Comparison of ENCODE assay signal across 8 cellular contexts in genomic region chr17:17751489-17751995, GRCh38.
DNase-seq lines count a peak whose midpoint lies in the region; ATAC-seq and TF ChIP-seq lines count a peak whose summit lies in the region.

No MANE protein-coding gene starts in this region.

- no peak for TF ChIP-seq CTCF in HEK293 (tag by site-specific recombination; IDR thresholded peaks at IDR 0.05)
- no peak for TF ChIP-seq CTCF in coronary artery (IDR thresholded peaks at IDR 0.05)

- H2BK12ac ChIP-seq in neuronal stem cell (ENCODE audit: low read length): no peak overlapping the region

- H3K27ac ChIP-seq in HEK293 (ENCODE audit: extremely low read depth, low read depth, low read length) (no peak overlapping the region; the same call in 1 of the 2 replicates), coronary artery (peak overlapping the region; percentile 56 to 88), neuronal stem cell (replicated peaks; ENCODE audit: low read length) (peak overlapping the region; percentile 7)

- CTCF ChIA-PET in HEK293 (lab: Yijun Ruan, JAX): interaction anchor here (0.7 to 1.2 kb wide), 3 partner anchors 11 to 624 kb away, joined by 3 to 4 read pairs (median 3); no protein-coding TSS in a partner anchor

- peak overlapping the region; percentile 96 for H3K4me3 Mint-ChIP-seq in T-helper 1 cell treated with Interleukin-12 subunit alpha and Interleukin-12 subunit beta and Interleukin-4 antibody, amounts not matched to agents 30 μg/mL and 1 μg/mL, for 36 hours

- WGBS in neuronal stem cell (ENCODE audit: extremely low coverage in 2 of 2, insufficient read length in 2 of 2, insufficient replicate concordance in 1 of 2), 2 donors: no CpG with 5 or more reads among the region's 15 CpGs

- no peak overlapping the region for H3K4me2 ChIP-seq in neuronal stem cell (ENCODE audit: insufficient read depth, low read length, poor library complexity, severe bottlenecking)

- no peak overlapping the region for H4K91ac ChIP-seq in neuronal stem cell (ENCODE audit: low read depth, low read length, poor library complexity)

- H3K23ac ChIP-seq in neuronal stem cell (ENCODE audit: low read depth, low read length, poor library complexity): no peak overlapping the region

- H3K4me3 ChIP-seq in HEK293 (ENCODE audit: low read depth, low read length): no peak overlapping the region
- H3K4me3 ChIP-seq in coronary artery: peak overlapping the region; percentile 72
- H3K4me3 ChIP-seq in neuronal stem cell (ENCODE audit: low read length in 2 of 2): no peak overlapping the region

- H3K4me1 ChIP-seq in HEK293 (ENCODE audit: control insufficient read depth, insufficient read depth, low read length) (peaks cover 8% of the 10 kb centered on the region; the same call in 1 of the 2 replicates), neuronal stem cell (ENCODE audit: control insufficient read depth in 2 of 2, insufficient read depth in 1 of 2, low read depth in 1 of 2, low read length in 2 of 2) (peaks cover 29 to 38% of the 10 kb centered on the region in 2 donors)

- H2BK15ac ChIP-seq in neuronal stem cell (ENCODE audit: low read length): peak overlapping the region; percentile 13

- H2AFZ ChIP-seq in neuronal stem cell (ENCODE audit: low read length): no peak overlapping the region

- H3K27me3 ChIP-seq in neuronal stem cell (ENCODE audit: control insufficient read depth in 3 of 3, insufficient read depth in 3 of 3, low read depth in 1 of 3, low read length in 3 of 3): no peaks in the 10 kb centered on the region

- H3K4ac ChIP-seq in neuronal stem cell (ENCODE audit: low read length): no peak overlapping the region

- H3K36me3 ChIP-seq in HEK293 (ENCODE audit: control insufficient read depth in 2 of 2, insufficient read depth in 1 of 2, low read length in 2 of 2) (no peaks in the 10 kb centered on the region), neuronal stem cell (replicated peaks in 1 of 2; ENCODE audit: control insufficient read depth in 2 of 2, insufficient read depth in 2 of 2, low read length in 2 of 2) (peaks cover 2 to 27% of the 10 kb centered on the region in 2 donors)

- no peak overlapping the region for H4K8ac ChIP-seq in neuronal stem cell (ENCODE audit: low read depth, low read length)

- no peaks in the 10 kb centered on the region for H3K27me3 Mint-ChIP-seq in T-helper 1 cell treated with Interleukin-12 subunit alpha and Interleukin-12 subunit beta and Interleukin-4 antibody, amounts not matched to agents 30 μg/mL and 1 μg/mL, for 36 hours (ENCODE audit: low read depth)

- no peak overlapping the region for H2BK120ac ChIP-seq in neuronal stem cell (ENCODE audit: low read depth, low read length)

- DNase-seq in coronary artery (ENCODE audit: low spot score): no peak
- no peak for DNase-seq in neuronal stem cell (ENCODE audit: low spot score)
- no peak for DNase-seq in Kasumi-1 (lab: John Stamatoyannopoulos, UW)
- no peak for DNase-seq in NCI-H1694 treated with DMSO at 0.1 percent for 48 hours (lab: John Stamatoyannopoulos, UW)
- no peak for DNase-seq in NCI-H1417 (lab: John Stamatoyannopoulos, UW)

- peak overlapping the region; percentile 55 for H3K18ac ChIP-seq in neuronal stem cell (ENCODE audit: low read length)

- no peak for ATAC-seq in GM19324 (IDR thresholded peaks at IDR 0.05; ENCODE audit: low FRiP score, unreplicated experiment)

- peak overlapping the region; percentile 87 for H3K27ac Mint-ChIP-seq in T-helper 1 cell treated with Interleukin-12 subunit alpha and Interleukin-12 subunit beta and Interleukin-4 antibody, amounts not matched to agents 30 μg/mL and 1 μg/mL, for 36 hours

- H3K79me1 ChIP-seq in neuronal stem cell (ENCODE audit: low read depth, low read length): peaks cover 12% of the 10 kb centered on the region

- no peak overlapping the region for H2BK5ac ChIP-seq in neuronal stem cell (ENCODE audit: low read length)

- no peak overlapping the region for H2AK5ac ChIP-seq in neuronal stem cell (ENCODE audit: low read depth, low read length)

- H3K9me3 ChIP-seq in HEK293 (ENCODE audit: control insufficient read depth, insufficient read depth, low read depth, low read length) (no peaks in the 10 kb centered on the region), neuronal stem cell (replicated peaks in 1 of 2; ENCODE audit: control insufficient read depth in 2 of 2, insufficient read depth in 1 of 2, low read depth in 1 of 2, low read length in 2 of 2) (no peaks in the 10 kb centered on the region)

- no peak overlapping the region for H3K14ac ChIP-seq in neuronal stem cell (ENCODE audit: low read length)

- H3K9me3 Mint-ChIP-seq in T-helper 1 cell treated with Interleukin-12 subunit alpha and Interleukin-12 subunit beta and Interleukin-4 antibody, amounts not matched to agents 30 μg/mL and 1 μg/mL, for 36 hours: no peaks in the 10 kb centered on the region

- no peak overlapping the region for H3K9ac ChIP-seq in neuronal stem cell (ENCODE audit: low read depth, low read length, poor library complexity)

- H3K36me3 Mint-ChIP-seq in T-helper 1 cell treated with Interleukin-12 subunit alpha and Interleukin-12 subunit beta and Interleukin-4 antibody, amounts not matched to agents 30 μg/mL and 1 μg/mL, for 36 hours (ENCODE audit: low read depth): no peaks in the 10 kb centered on the region

- H3K4me1 Mint-ChIP-seq in T-helper 1 cell treated with Interleukin-12 subunit alpha and Interleukin-12 subunit beta and Interleukin-4 antibody, amounts not matched to agents 30 μg/mL and 1 μg/mL, for 36 hours (ENCODE audit: low read depth): peaks cover 35% of the 10 kb centered on the region

- POLR2A ChIA-PET in HEK293 (lab: Yijun Ruan, JAX): interaction anchor here (0.6 kb wide), 1 partner anchor 63 kb away, joined by 5 read pairs; no protein-coding TSS in a partner anchor

TF ChIP-seq in HEK293, 187 proteins besides CTCF, POLR2A, EP300 and RAD21 (continues in another document):
- TF ChIP-seq ZNF48 (tag by site-specific recombination; IDR thresholded peaks at IDR 0.05) (no peak), PRDM2 (tag by site-specific recombination; IDR thresholded peaks at IDR 0.05; ENCODE audit: borderline replicate concordance) (no peak), ZNF600 (tag by site-specific recombination; IDR thresholded peaks at IDR 0.05) (peak; percentile 28; the same call in 1 of the 2 replicates), ZNF623 (tag by site-specific recombination; IDR thresholded peaks at IDR 0.05) (peak; percentile 90), YY1 (tag by site-specific recombination; IDR thresholded peaks at IDR 0.05) (no peak), PRDM1 (tag by site-specific recombination; IDR thresholded peaks at IDR 0.05) (peak; percentile 86), ZNF155 (tag by site-specific recombination; IDR thresholded peaks at IDR 0.05) (no peak), ZNF19 (tag by site-specific recombination; IDR thresholded peaks at IDR 0.05; ENCODE audit: low read depth) (no peak), ZNF10 (tag by site-specific recombination; IDR thresholded peaks at IDR 0.05) (no peak), ZNF121 (tag by site-specific recombination; IDR thresholded peaks at IDR 0.05) (no peak), TRIM28 (IDR thresholded peaks at IDR 0.05; ENCODE audit: borderline replicate concordance, low read length) (no peak), ZNF362 (tag by site-specific recombination; IDR thresholded peaks at IDR 0.05) (peak; percentile 61; the same call in 1 of the 2 replicates)
